ENCODE assay signal across 1 cellular context in genomic region chr12:92134638-92135274, GRCh38.
TF ChIP-seq lines count a peak whose summit lies in the region.

No MANE protein-coding gene starts in this region.

TF ChIP-seq in GM12878, 131 proteins besides CTCF, POLR2A, EP300 and RAD21 (continued from another document and continues in another):
- no peak for TF ChIP-seq CEBPZ (IDR thresholded peaks at IDR 0.05; ENCODE audit: low read depth, low read length)
- TF ChIP-seq ATF3 (IDR thresholded peaks at IDR 0.05; ENCODE audit: borderline replicate concordance, extremely low read depth, low read depth, low read length) = no peak
- peak; percentile 47; the same call in 1 of the 2 replicates for TF ChIP-seq EED (IDR thresholded peaks at IDR 0.05; ENCODE audit: low read depth)
- no peak for TF ChIP-seq IRF3 (IDR thresholded peaks at IDR 0.05)
- no peak for TF ChIP-seq KDM1A (IDR thresholded peaks at IDR 0.05; ENCODE audit: borderline replicate concordance)
- TF ChIP-seq DPF2 (IDR thresholded peaks at IDR 0.05) = 0 out of 2 replicates have a peak, but pooled peaks have one; percentile 37
- no peak for TF ChIP-seq HCFC1 (IDR thresholded peaks at IDR 0.05; ENCODE audit: low read length)
- TF ChIP-seq PAX8 (IDR thresholded peaks at IDR 0.05) = 0 out of 2 replicates have a peak, but pooled peaks have one; percentile 59
- TF ChIP-seq ATF2 (IDR thresholded peaks at IDR 0.05; ENCODE audit: low read length) = peak; percentile 58; the same call in 1 of the 2 replicates
- TF ChIP-seq IRF5 (IDR thresholded peaks at IDR 0.05; ENCODE audit: borderline replicate concordance) = no peak
- TF ChIP-seq USF1 (IDR thresholded peaks at IDR 0.05; ENCODE audit: borderline replicate concordance, extremely low read length, insufficient read depth, low read depth, low read length) = no peak
- no peak for TF ChIP-seq YY1 (IDR thresholded peaks at IDR 0.05; ENCODE audit: low read depth, low read length)
- peak; percentile 44 for TF ChIP-seq RUNX3 (IDR thresholded peaks at IDR 0.05; ENCODE audit: low read length)
- no peak; the same call in 1 of the 2 replicates for TF ChIP-seq SMAD5 (IDR thresholded peaks at IDR 0.05; ENCODE audit: low read depth)
- TF ChIP-seq ZBTB40 (IDR thresholded peaks at IDR 0.05; ENCODE audit: borderline replicate concordance) = peak; percentile 15; the same call in 1 of the 2 replicates
- TF ChIP-seq FOXM1 (IDR thresholded peaks at IDR 0.05; ENCODE audit: low read depth, low read length) = peak; percentile 64; the same call in 1 of the 2 replicates
- no peak for TF ChIP-seq BHLHE40 (IDR thresholded peaks at IDR 0.05; ENCODE audit: borderline replicate concordance in 1 of 2, low read depth in 2 of 2, low read length in 1 of 2)
- TF ChIP-seq BMI1 (IDR thresholded peaks at IDR 0.05; ENCODE audit: borderline replicate concordance) = no peak
- TF ChIP-seq ATF7 (IDR thresholded peaks at IDR 0.05; ENCODE audit: low read depth) = peak; percentile 41; the same call in 1 of the 2 replicates
- peak; percentile 82 for TF ChIP-seq NFIC (IDR thresholded peaks at IDR 0.05; ENCODE audit: low read depth, low read length)
- no peak; the same call in 1 of the 2 replicates for TF ChIP-seq ZNF687 (IDR thresholded peaks at IDR 0.05)
- TF ChIP-seq MAX (IDR thresholded peaks at IDR 0.05; ENCODE audit: low read depth, low read length) = no peak
- peak; percentile 44; the same call in 1 of the 2 replicates for TF ChIP-seq POLR2AphosphoS2 (IDR thresholded peaks at IDR 0.05; ENCODE audit: low read depth, low read length)
- TF ChIP-seq JUND (IDR thresholded peaks at IDR 0.05; ENCODE audit: low read depth, low read length) = peak; percentile 64; the same call in 1 of the 2 replicates
- 0 out of 2 replicates have a peak, but pooled peaks have one; percentile 13 for TF ChIP-seq TCF7 (IDR thresholded peaks at IDR 0.05; ENCODE audit: borderline replicate concordance)
- peak; percentile 33; the same call in 1 of the 2 replicates for TF ChIP-seq GABPA (IDR thresholded peaks at IDR 0.05; ENCODE audit: low read depth)
- peak; percentile 68 for TF ChIP-seq CUX1 (IDR thresholded peaks at IDR 0.05; ENCODE audit: insufficient replicate concordance, low read depth, low read length)
- TF ChIP-seq IKZF1 (conservative IDR thresholded peaks at IDR 0.05) = peak; percentile 79
- no peak for TF ChIP-seq ETV6 (conservative IDR thresholded peaks at IDR 0.05 in 1 of 2, IDR thresholded peaks at IDR 0.05 in 1 of 2; ENCODE audit: borderline replicate concordance in 1 of 2, low read depth in 1 of 2)
- no peak for TF ChIP-seq TAF1 (IDR thresholded peaks at IDR 0.05; ENCODE audit: borderline replicate concordance, low read depth, low read length)
- TF ChIP-seq RB1 (IDR thresholded peaks at IDR 0.05; ENCODE audit: borderline replicate concordance) = no peak
- TF ChIP-seq CREB1 (IDR thresholded peaks at IDR 0.05; ENCODE audit: low read depth) = peak; percentile 45; the same call in 1 of the 2 replicates
- TF ChIP-seq HDAC6 (IDR thresholded peaks at IDR 0.05; ENCODE audit: unreplicated experiment) = no peak
